ENCODE assay signal across 19 cellular contexts in the genomic region with DNA sequence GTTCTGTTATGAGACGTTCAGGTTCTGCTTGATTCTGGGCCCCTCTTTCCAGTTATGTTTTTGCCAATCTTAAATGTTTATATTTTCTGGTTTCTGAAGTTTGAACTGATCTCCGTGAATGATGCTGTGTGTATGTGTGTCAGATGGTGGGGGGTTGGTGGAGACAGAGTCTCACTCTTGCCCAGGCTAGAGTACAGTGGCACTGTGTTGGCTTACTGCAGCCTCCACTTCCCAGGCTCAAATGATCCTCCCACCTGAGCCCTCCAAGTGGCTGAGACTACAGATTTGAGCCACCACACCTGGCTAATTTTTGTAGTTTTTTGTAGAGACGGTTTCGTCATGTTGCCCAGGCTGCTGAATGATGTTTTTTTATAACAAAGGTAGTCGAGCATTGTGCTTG. TPM values are rescaled to one million over a fixed set of nuclear protein-coding genes. Genes with fewer than 3 reads are reported as not detected.
DNase-seq lines count a peak whose midpoint lies in the region; ATAC-seq, FAIRE-seq and TF ChIP-seq lines count a peak whose summit lies in the region.
"Had no signal": no experiment of that assay in that cellular context is flagged by ENCODE, and none has a peak within 500 bp of the region (broad histone marks: within the 10 kb centered on the region; RNA-seq: fewer than 3 reads in every experiment).

No MANE protein-coding gene starts in this region.

- H3K79me1 ChIP-seq in trophoblast cell (ENCODE audit: low read length), result no peaks in the 10 kb centered on the region

- FAIRE-seq in GM12892 (lab: Jason Lieb, UNC), result peak; percentile 54
- no peak for FAIRE-seq in pancreas (lab: Jason Lieb, UNC)
- FAIRE-seq: GM12891, H1 had no signal

- H4K91ac ChIP-seq in trophoblast cell (ENCODE audit: low read depth, low read length), result no peak overlapping the region

- H2BK12ac ChIP-seq in trophoblast cell (ENCODE audit: low read length), result no peak overlapping the region

- DNase-seq in GM12892 (ENCODE audit: insufficient read length) (no peak), trophoblast cell (no peak), epidermal melanocyte (ENCODE audit: insufficient read length, low spot score) (no peak), pancreas (no peak), T-helper 17 cell (no peak)
- no peak for DNase-seq in central memory CD8-positive, alpha-beta T cell (ENCODE audit: low spot score in 2 of 2)
- DNase-seq: 8988T; C1 segment of cervical spinal cord; Calu3; CD4-positive, alpha-beta T cell; DMS 273 treated with DMSO at 0.1 percent for 48 hours; DMS79; HCEC 1CT; KBM-7 had no signal

- no peak for ATAC-seq in central memory CD8-positive, alpha-beta T cell (replicated peaks; ENCODE audit: extremely low read depth, poor library complexity, severe bottlenecking)
- no peak for ATAC-seq in pancreas
- ATAC-seq in T-helper 17 cell, result no peak

- H3K36me3 ChIP-seq in OCI-LY1 (ENCODE audit: insufficient read depth, low read length) (peaks cover 20% of the 10 kb centered on the region), trophoblast cell (ENCODE audit: control insufficient read depth in 1 of 2, insufficient read depth in 2 of 2, low read length in 2 of 2) (peaks cover 0 to 1% of the 10 kb centered on the region in 2 experiments), pancreas (no peaks in the 10 kb centered on the region)

- no peaks in the 10 kb centered on the region for H3K9me2 ChIP-seq in OCI-LY1 (ENCODE audit: low read depth, low read length)

- H3K4me1 Mint-ChIP-seq in central memory CD8-positive, alpha-beta T cell, result peaks cover 52% of the 10 kb centered on the region
- H3K4me1 Mint-ChIP-seq in T-helper 17 cell, result peaks cover 15% of the 10 kb centered on the region

- no peak overlapping the region for H3K4me3 ChIP-seq in OCI-LY1 (ENCODE audit: low read depth, low read length, poor library complexity, severe bottlenecking)
- no peak overlapping the region for H3K4me3 ChIP-seq in trophoblast cell (ENCODE audit: low read depth, low read length)
- H3K4me3 ChIP-seq in pancreas, result no peak overlapping the region

- H3K9ac ChIP-seq in OCI-LY1 (ENCODE audit: low read length) (no peak overlapping the region), trophoblast cell (ENCODE audit: low read length) (no peak overlapping the region)

- H2BK5ac ChIP-seq in trophoblast cell (ENCODE audit: low read depth, low read length, poor library complexity), result no peak overlapping the region

- H3K27me3 Mint-ChIP-seq in central memory CD8-positive, alpha-beta T cell, result no peaks in the 10 kb centered on the region
- no peaks in the 10 kb centered on the region for H3K27me3 Mint-ChIP-seq in T-helper 17 cell
- H3K27me3 Mint-ChIP-seq: B cell; CD4-positive, alpha-beta T cell had no signal

- H3K27me3 ChIP-seq in OCI-LY1 (ENCODE audit: insufficient read depth, low read length), result no peaks in the 10 kb centered on the region
- H3K27me3 ChIP-seq in trophoblast cell (ENCODE audit: insufficient read depth, low read length), result no peaks in the 10 kb centered on the region
- H3K27me3 ChIP-seq in pancreas, result no peaks in the 10 kb centered on the region

- H3K18ac ChIP-seq in trophoblast cell (ENCODE audit: low read length), result no peak overlapping the region

- no peaks in the 10 kb centered on the region for H3F3A ChIP-seq in OCI-LY1 (ENCODE audit: insufficient read depth, low read length)

- intact Hi-C loops in pancreas (cut with DNase I), result no loop called here

- no peak overlapping the region for H2AK5ac ChIP-seq in trophoblast cell (ENCODE audit: low read length)

- H3K36me3 Mint-ChIP-seq in central memory CD8-positive, alpha-beta T cell (ENCODE audit: insufficient read depth), result peaks cover 2% of the 10 kb centered on the region
- no peaks in the 10 kb centered on the region for H3K36me3 Mint-ChIP-seq in T-helper 17 cell (ENCODE audit: low read depth)

- no peak overlapping the region for H4K8ac ChIP-seq in trophoblast cell (ENCODE audit: low read depth, low read length)

- no peak overlapping the region for H4K12ac ChIP-seq in trophoblast cell (ENCODE audit: low read depth, low read length)

- H3K79me2 ChIP-seq in OCI-LY1 (ENCODE audit: insufficient read depth, low read length), result peaks cover 91% of the 10 kb centered on the region
- peaks cover 1% of the 10 kb centered on the region for H3K79me2 ChIP-seq in trophoblast cell (ENCODE audit: control insufficient read depth, insufficient read depth, low read length, poor library complexity)

- no peaks in the 10 kb centered on the region for H4K20me1 ChIP-seq in OCI-LY1 (ENCODE audit: insufficient read depth, low read length)

- H3K4me3 Mint-ChIP-seq in central memory CD8-positive, alpha-beta T cell, result no peak overlapping the region
- H3K4me3 Mint-ChIP-seq in T-helper 17 cell, result no peak overlapping the region
- H3K4me3 Mint-ChIP-seq: B cell; CD4-positive, alpha-beta T cell had no signal

- H3K9me3 Mint-ChIP-seq in central memory CD8-positive, alpha-beta T cell, result no peaks in the 10 kb centered on the region
- H3K9me3 Mint-ChIP-seq: CD4-positive, alpha-beta T cell had no signal

- H3K4me2 ChIP-seq in OCI-LY1 (ENCODE audit: low read length), result no peak overlapping the region
- no peak overlapping the region for H3K4me2 ChIP-seq in trophoblast cell (ENCODE audit: low read length)

- H3K4me1 ChIP-seq in OCI-LY1 (ENCODE audit: insufficient read depth, low read length, severe bottlenecking) (peaks cover 30% of the 10 kb centered on the region), trophoblast cell (ENCODE audit: control insufficient read depth in 1 of 2, insufficient read depth in 2 of 2, low read length in 2 of 2) (peaks cover 0 to 2% of the 10 kb centered on the region in 2 experiments), pancreas (peaks cover 0 to 6% (median 6%) of the 10 kb centered on the region in 3 donors)

- H3K27ac Mint-ChIP-seq in central memory CD8-positive, alpha-beta T cell (ENCODE audit: low read depth), result peak overlapping the region; percentile 10
- H3K27ac Mint-ChIP-seq in T-helper 17 cell, result no peak overlapping the region
- H3K27ac Mint-ChIP-seq: B cell; CD4-positive, alpha-beta T cell had no signal

- no peak for TF ChIP-seq CTCF in OCI-LY1 (IDR thresholded peaks at IDR 0.05; ENCODE audit: low read length)
- no peak for TF ChIP-seq CTCF in pancreas (IDR thresholded peaks at IDR 0.05)

- no peak overlapping the region for H3K23ac ChIP-seq in trophoblast cell (ENCODE audit: low read length)

- peak overlapping the region; percentile 24 for H3K4ac ChIP-seq in trophoblast cell (ENCODE audit: low read depth, low read length)

- H2AFZ ChIP-seq in OCI-LY1 (ENCODE audit: low read length) (no peak overlapping the region), trophoblast cell (ENCODE audit: insufficient read depth, low read length, poor library complexity) (no peak overlapping the region)

- no CpG with 5 or more reads among the region's 5 CpGs for whole genome bisulfite sequencing in trophoblast cell (ENCODE audit: extremely low coverage, insufficient coverage, insufficient read length)
- 89 to 93% methylated on average over 5 of the region's 5 CpGs for WGBS in pancreas, 2 donors

- H3K27ac ChIP-seq in OCI-LY1 (ENCODE audit: low read depth, low read length, poor library complexity, severe bottlenecking), result peak overlapping the region; percentile 7
- H3K27ac ChIP-seq in trophoblast cell (ENCODE audit: low read depth, low read length), result no peak overlapping the region
- H3K27ac ChIP-seq in pancreas, result no peak overlapping the region
- H3K27ac ChIP-seq: HL-60 had no signal

- H3K9me3 ChIP-seq in OCI-LY1 (ENCODE audit: low read length) (no peaks in the 10 kb centered on the region; the same call in 1 of the 2 replicates), trophoblast cell (ENCODE audit: insufficient read depth, low read depth, low read length) (no peaks in the 10 kb centered on the region), pancreas (no peaks in the 10 kb centered on the region), T-helper 17 cell (ENCODE audit: control insufficient read depth, low read length, poor library complexity, severe bottlenecking) (no peaks in the 10 kb centered on the region)

- no peak for TF ChIP-seq POLR2A in GM12892 (IDR thresholded peaks at IDR 0.05; ENCODE audit: low read depth, low read length)

- H3K14ac ChIP-seq in trophoblast cell (ENCODE audit: low read length), result no peak overlapping the region

- H2BK120ac ChIP-seq in trophoblast cell (ENCODE audit: insufficient read depth, low read length, poor library complexity), result no peak overlapping the region

RNA-seq across cellular contexts. Expression of gene PSMD14, which starts 45.9 kb away (rescaled TPM):
- 86.4 TPM for polyA plus RNA-seq in GM12892 (2012; ENCODE audit: missing spikeins)
- 70.0 and 75.1 TPM in 2 replicates for polyA plus RNA-seq in trophoblast cell (2013)
- total RNA-seq in pancreas (10 to 100 TPM in 4 of 6 donors, 1 to 10 TPM in 2; 5.4 to 19.1 (median 15.0) TPM), T-helper 17 cell (10 to 100 TPM; 28.7 to 38.6 TPM)
- polyA plus RNA-seq in pancreas, result 10 to 100 TPM; 11.6 to 19.7 TPM
